Comparison of ENCODE assay signal across 8 cellular contexts in genomic region chr14:39169541-39169900, GRCh38. TPM values are rescaled to one million over a fixed set of nuclear protein-coding genes. Genes with fewer than 3 reads are reported as not detected.
DNase-seq lines count a peak whose midpoint lies in the region; ATAC-seq and TF ChIP-seq lines count a peak whose summit lies in the region.

No MANE protein-coding gene starts in this region.

- no peak overlapping the region for H2BK15ac ChIP-seq in mesendoderm (replicated peaks; ENCODE audit: low read depth)

- H2BK120ac ChIP-seq in mesendoderm (ENCODE audit: low read depth, low read length): no peak overlapping the region

- H3K27me3 ChIP-seq in mesendoderm (ENCODE audit: insufficient read depth, low read length, poor library complexity) (no peaks in the 10 kb centered on the region), aorta (ENCODE audit: control insufficient read depth in 1 of 2, insufficient read depth in 2 of 2, low read length in 1 of 2) (no peaks in the 10 kb centered on the region)

- H3K4ac ChIP-seq in mesendoderm (ENCODE audit: low read depth, low read length): no peak overlapping the region

- peaks cover 12% of the 10 kb centered on the region for H3K79me2 ChIP-seq in mesendoderm (ENCODE audit: control insufficient read depth, insufficient read depth, low read length)

- H3K4me2 ChIP-seq in mesendoderm (ENCODE audit: low read length): peak overlapping the region; percentile 91

- no peaks in the 10 kb centered on the region for H3K27me3 Mint-ChIP-seq in chondrocyte (ENCODE audit: low read depth)

- no peak overlapping the region for H2BK5ac ChIP-seq in mesendoderm (ENCODE audit: low read length)

- no CpG with 5 or more reads among the region's 7 CpGs for WGBS in mesendoderm (ENCODE audit: extremely low coverage, insufficient coverage, low lambda C conversion rate)
- 0% methylated on average over 7 of the region's 7 CpGs for WGBS in aorta, 2 donors

- no peak for TF ChIP-seq CTCF in chondrocyte (IDR thresholded peaks at IDR 0.05)

- DNase-seq in NCI-H748 (lab: John Stamatoyannopoulos, UW; ENCODE audit: unreplicated experiment): peak; percentile 43
- DNase-seq in NCI-H748 treated with DMSO at 0.1 percent for 48 hours (lab: John Stamatoyannopoulos, UW): no peak
- peak; percentile 30 for DNase-seq in M059J (ENCODE audit: low read depth)
- DNase-seq in chondrocyte (ENCODE audit: low spot score): no peak
- DNase-seq in mesendoderm: no peak
- no peak for DNase-seq in aorta
- DNase-seq in DMS153 treated with DMSO at 0.1 percent for 48 hours (lab: John Stamatoyannopoulos, UW; ENCODE audit: unreplicated experiment): no peak

- H3K36me3 ChIP-seq in mesendoderm (ENCODE audit: control insufficient read depth, insufficient read depth, low read length): no peaks in the 10 kb centered on the region
- no peaks in the 10 kb centered on the region for H3K36me3 ChIP-seq in aorta (ENCODE audit: control insufficient read depth in 1 of 2, insufficient read depth in 2 of 2, low read length in 1 of 2)

- H4K8ac ChIP-seq in mesendoderm (ENCODE audit: low read depth, low read length): no peak overlapping the region

- no peak overlapping the region for H3K23ac ChIP-seq in mesendoderm (ENCODE audit: low read length)

- no peaks in the 10 kb centered on the region for H3K9me3 ChIP-seq in aorta (ENCODE audit: control insufficient read depth, low read length)

- peaks cover 6% of the 10 kb centered on the region for H3K36me3 Mint-ChIP-seq in chondrocyte (ENCODE audit: low read depth)

- H3K9ac ChIP-seq in mesendoderm (ENCODE audit: low read length): peak overlapping the region; percentile 98

- H3K27ac Mint-ChIP-seq in chondrocyte (ENCODE audit: unreplicated experiment): peak overlapping the region; percentile 99

- intact Hi-C loops in aorta (cut with DNase I): no loop called here

- H3K18ac ChIP-seq in mesendoderm (ENCODE audit: low read length): no peak overlapping the region

- no peak overlapping the region for H2AK5ac ChIP-seq in mesendoderm (ENCODE audit: low read length)

- peaks cover 2% of the 10 kb centered on the region for H3K79me1 ChIP-seq in mesendoderm (ENCODE audit: low read length)

- H3K4me1 Mint-ChIP-seq in chondrocyte (ENCODE audit: low read depth): peaks cover 39% of the 10 kb centered on the region

- no peaks in the 10 kb centered on the region for H3K9me3 Mint-ChIP-seq in chondrocyte (ENCODE audit: low read depth)

- ATAC-seq in aorta (ENCODE audit: low FRiP score) (no peak), GM21717 (IDR thresholded peaks at IDR 0.05; ENCODE audit: unreplicated experiment) (no peak)

- no peak overlapping the region for H4K5ac ChIP-seq in mesendoderm (ENCODE audit: low read length)

- H3K27ac ChIP-seq in mesendoderm (ENCODE audit: low read depth, low read length): peak overlapping the region; percentile 99
- peak overlapping the region; percentile 87 to 93 for H3K27ac ChIP-seq in aorta (ENCODE audit: low read depth in 1 of 2, low read length in 2 of 2)

- peaks cover 3% of the 10 kb centered on the region for H3K4me1 ChIP-seq in mesendoderm (ENCODE audit: control insufficient read depth, low read depth, low read length)
- peaks cover 0 to 7% of the 10 kb centered on the region in 2 donors for H3K4me1 ChIP-seq in aorta (ENCODE audit: control insufficient read depth in 1 of 2, insufficient read depth in 2 of 2, low read length in 2 of 2)

- H3K56ac ChIP-seq in mesendoderm (ENCODE audit: low read length): peak overlapping the region; percentile 97

- H3K4me3 ChIP-seq in mesendoderm (ENCODE audit: low read length) (peak overlapping the region; percentile 93), aorta (ENCODE audit: low read length in 2 of 2) (peak overlapping the region; percentile 77 to 84)

- peak overlapping the region; percentile 92 for H3K4me3 Mint-ChIP-seq in chondrocyte (ENCODE audit: unreplicated experiment)

RNA-seq across cellular contexts. Expression of gene TRAPPC6B, which starts 0.6 kb away (rescaled TPM):
- 28.7 and 34.5 TPM in 2 replicates for total RNA-seq in M059J (2014; rRNA removed; shearing (Covaris generic))
- total RNA-seq in chondrocyte (31.3 to 38.2 TPM (median 37.6 TPM) in 3 replicates), aorta (10 to 100 TPM; 27.0 to 30.4 TPM)
- 19.2 TPM for polyA plus RNA-seq in mesendoderm (2013, experiment 1 of 2)
- polyA plus RNA-seq in mesendoderm (2013, experiment 2 of 2): 18.5 TPM
- 10 to 100 TPM; 18.0 to 18.2 TPM for polyA plus RNA-seq in aorta

RNA-seq across cellular contexts. Expression of gene PNN, which starts 5.5 kb away (rescaled TPM):
- total RNA-seq in M059J (2014; rRNA removed; shearing (Covaris generic)): 20.2 and 23.6 TPM in 2 replicates
- 40.0 to 51.9 TPM (median 45.3 TPM) in 3 replicates for total RNA-seq in chondrocyte
- 140 TPM for polyA plus RNA-seq in mesendoderm (2013, experiment 1 of 2)
- 132 TPM for polyA plus RNA-seq in mesendoderm (2013, experiment 2 of 2)
- total RNA-seq in aorta: 10 to 100 TPM; 53.2 to 56.9 TPM
- polyA plus RNA-seq in aorta: 10 to 100 TPM; 27.8 to 59.1 TPM

RNA-seq across cellular contexts. Expression of gene GEMIN2, which starts 55.4 kb away (rescaled TPM):
- total RNA-seq in M059J (2014; rRNA removed; shearing (Covaris generic)): 58.9 and 78.3 TPM in 2 replicates
- total RNA-seq in chondrocyte: 12.4 to 17.7 TPM (median 14.0 TPM) in 3 replicates
- polyA plus RNA-seq in mesendoderm (2013, experiment 1 of 2): 15.5 TPM
- 16.2 TPM for polyA plus RNA-seq in mesendoderm (2013, experiment 2 of 2)
- 10 to 100 TPM in 1 of 2 donors, 1 to 10 TPM in 1; 7.9 to 10.6 TPM for total RNA-seq in aorta
- 1 to 10 TPM; 6.5 to 7.0 TPM for polyA plus RNA-seq in aorta

Comparison
In these comparisons a context has a peak if more than half of its experiments do, and no peak if none do; other contexts are left out.
1. DNase-seq: peak in NCI-H748 (single experiment) and M059J (single experiment); none in NCI-H748 treated with DMSO at 0.1 percent for 48 hours (single experiment), chondrocyte (single experiment), mesendoderm (single experiment), aorta (0 of 2) and DMS153 treated with DMSO at 0.1 percent for 48 hours (single experiment).